ENCODE assay signal across 15 cellular contexts in the genomic region with DNA sequence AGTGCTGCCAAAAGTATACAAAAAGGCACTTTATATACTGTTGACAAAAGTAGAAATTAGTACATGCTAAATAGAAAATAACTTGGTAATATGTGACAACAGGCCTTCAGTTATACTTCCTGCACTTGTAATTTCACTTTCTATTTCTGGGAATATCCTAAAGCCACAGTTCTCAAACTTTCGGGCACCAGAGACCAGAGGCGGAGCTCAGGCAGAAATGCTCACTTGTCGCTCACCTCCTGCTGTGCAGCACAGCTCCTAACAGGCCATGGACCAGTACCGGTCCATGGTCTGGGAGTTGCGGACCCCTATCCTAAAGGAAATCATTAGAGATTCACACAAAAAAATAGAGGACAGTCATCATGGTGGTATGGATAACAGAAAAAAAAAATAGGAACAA. TPM values are rescaled to one million over a fixed set of nuclear protein-coding genes. Genes with fewer than 3 reads are reported as not detected.
DNase-seq lines count a peak whose midpoint lies in the region; ATAC-seq, FAIRE-seq and TF ChIP-seq lines count a peak whose summit lies in the region.
"Had no signal": no experiment of that assay in that cellular context is flagged by ENCODE, and none has a peak within 500 bp of the region (broad histone marks: within the 10 kb centered on the region; RNA-seq: fewer than 3 reads in every experiment).

No MANE protein-coding gene starts in this region.

- peak; percentile 39 for ATAC-seq in activated CD8-positive, alpha-beta T cell treated with anti-CD3 and anti-CD28 coated beads, Interleukin-2, amount 10 ng/mL, durations not matched to agents 7 days and 5 days
- no peak for ATAC-seq in activated CD8-positive, alpha-beta T cell treated with anti-CD3 and anti-CD28 coated beads for 36 hours
- ATAC-seq in GM12878 (no peak), HG03432 (IDR thresholded peaks at IDR 0.05; ENCODE audit: unreplicated experiment) (no peak)

- H3K4me1 ChIP-seq in KMS-11 (ENCODE audit: low read depth, poor library complexity, severe bottlenecking) (peaks cover 46% of the 10 kb centered on the region), GM12878 (ENCODE audit: control insufficient read depth, insufficient read depth, low read length) (peaks cover 9% of the 10 kb centered on the region)
- H3K4me1 ChIP-seq: thyroid gland had no signal

- H3K9ac ChIP-seq in KMS-11 (no peak overlapping the region), GM12878 (ENCODE audit: control insufficient read depth, insufficient read depth, low read length) (no peak overlapping the region)

- peaks cover 55% of the 10 kb centered on the region for H3K4me1 Mint-ChIP-seq in activated CD8-positive, alpha-beta T cell treated with anti-CD3 and anti-CD28 coated beads, Interleukin-2, amount 10 ng/mL, durations not matched to agents 7 days and 5 days (ENCODE audit: low read depth)
- peaks cover 63% of the 10 kb centered on the region for H3K4me1 Mint-ChIP-seq in activated CD8-positive, alpha-beta T cell treated with anti-CD3 and anti-CD28 coated beads for 36 hours (ENCODE audit: low read depth)
- peaks cover 58% of the 10 kb centered on the region for H3K4me1 Mint-ChIP-seq in osteocyte (ENCODE audit: unreplicated experiment)

- H3K9me3 ChIP-seq in GM12878 (replicated peaks; ENCODE audit: control insufficient read depth, insufficient read depth, low read length): no peaks in the 10 kb centered on the region
- H3K9me3 ChIP-seq: esophagus squamous epithelium, thyroid gland had no signal

- 0 out of 2 replicates have a peak, but pooled peaks cover 5% of the 10 kb centered on the region for H4K20me1 ChIP-seq in KMS-11 (ENCODE audit: insufficient read depth)
- H4K20me1 ChIP-seq in GM12878 (ENCODE audit: control insufficient read depth, insufficient read depth): no peaks in the 10 kb centered on the region

- peaks cover 11% of the 10 kb centered on the region; the same call in 1 of the 2 replicates for H3K79me2 ChIP-seq in KMS-11 (ENCODE audit: insufficient read depth, low read depth)
- H3K79me2 ChIP-seq in GM12878 (ENCODE audit: control insufficient read depth, insufficient read depth, low read length): peaks cover 28% of the 10 kb centered on the region

- 0 out of 2 replicates have a peak overlapping the region, but pooled peaks have one; percentile 17 for H3K4me2 ChIP-seq in KMS-11
- H3K4me2 ChIP-seq in GM12878 (ENCODE audit: control insufficient read depth, insufficient read depth): peak overlapping the region; percentile 52
- H3K4me2 ChIP-seq: hepatocyte had no signal

- H3K27me3 ChIP-seq in KMS-11 (ENCODE audit: insufficient read depth, low read depth) (no peaks in the 10 kb centered on the region), GM12878 (replicated peaks in 1 of 2; ENCODE audit: control insufficient read depth in 2 of 2, insufficient read depth in 2 of 2, low read length in 1 of 2) (no peaks in the 10 kb centered on the region)
- H3K27me3 ChIP-seq: esophagus squamous epithelium, hepatocyte, thyroid gland had no signal

- CTCF ChIA-PET in activated CD8-positive, alpha-beta T cell treated with anti-CD3 and anti-CD28 coated beads, Interleukin-2, amount 10 ng/mL, durations not matched to agents 7 days and 5 days (lab: Charles Lee): interaction anchor here (1.2 kb wide), 1 partner anchor 150 kb away, joined by 4 read pairs; no protein-coding TSS in a partner anchor
- CTCF ChIA-PET in activated CD8-positive, alpha-beta T cell treated with anti-CD3 and anti-CD28 coated beads for 36 hours (lab: Charles Lee): no interaction called here
- CTCF ChIA-PET in GM12878 (lab: Yijun Ruan, JAX): interaction anchor here (1.8 to 10.6 kb wide), 3 partner anchors 9 to 184 kb away, joined by 5 to 98 read pairs (median 21); no protein-coding TSS in a partner anchor

- no peaks in the 10 kb centered on the region for H3K27me3 Mint-ChIP-seq in activated CD8-positive, alpha-beta T cell treated with anti-CD3 and anti-CD28 coated beads, Interleukin-2, amount 10 ng/mL, durations not matched to agents 7 days and 5 days (ENCODE audit: low read depth)
- no peaks in the 10 kb centered on the region for H3K27me3 Mint-ChIP-seq in activated CD8-positive, alpha-beta T cell treated with anti-CD3 and anti-CD28 coated beads for 36 hours
- H3K27me3 Mint-ChIP-seq in osteocyte (ENCODE audit: unreplicated experiment): no peaks in the 10 kb centered on the region

- TF ChIP-seq RAD21 in GM12878 (IDR thresholded peaks at IDR 0.05; ENCODE audit: insufficient read depth, low read depth, low read length): no peak

- TF ChIP-seq EP300 in GM12878 (IDR thresholded peaks at IDR 0.05; ENCODE audit: borderline replicate concordance in 1 of 2, control insufficient read depth in 1 of 2, low read depth in 2 of 2, low read length in 2 of 2): no peak

- RAD21 ChIA-PET in GM12878 (lab: Charles Lee; ENCODE audit: unreplicated experiment): interaction anchor here (1.2 to 3.7 kb wide), 3 partner anchors 12 to 67 kb away, joined by 3 to 19 read pairs (median 11); no protein-coding TSS in a partner anchor

- BruUV-seq in GM12878 (replicated peaks; lab: Mats Ljungman, UMichigan): no TSS peak

- intact Hi-C loops in activated CD8-positive, alpha-beta T cell treated with anti-CD3 and anti-CD28 coated beads for 36 hours (cut with micrococcal nuclease): no loop called here
- intact Hi-C loops in GM12878 (cut with micrococcal nuclease; ENCODE audit: unreplicated experiment): loop anchor here (5.0 to 10.0 kb wide), 2 partner anchors 173 to 220 kb away; a partner anchor contains a TSS

- no peaks in the 10 kb centered on the region for H3K9me3 Mint-ChIP-seq in activated CD8-positive, alpha-beta T cell treated with anti-CD3 and anti-CD28 coated beads, Interleukin-2, amount 10 ng/mL, durations not matched to agents 7 days and 5 days (ENCODE audit: insufficient read depth)
- no peaks in the 10 kb centered on the region for H3K9me3 Mint-ChIP-seq in activated CD8-positive, alpha-beta T cell treated with anti-CD3 and anti-CD28 coated beads for 36 hours
- no peaks in the 10 kb centered on the region for H3K9me3 Mint-ChIP-seq in osteocyte (ENCODE audit: unreplicated experiment)

- H3K36me3 ChIP-seq in KMS-11 (ENCODE audit: insufficient read depth): no peaks in the 10 kb centered on the region
- H3K36me3 ChIP-seq in GM12878 (ENCODE audit: control insufficient read depth in 2 of 2, insufficient read depth in 2 of 2, low read length in 1 of 2): no peaks in the 10 kb centered on the region
- H3K36me3 ChIP-seq: esophagus squamous epithelium, thyroid gland had no signal

- in situ Hi-C loops in GM12878 (cut with MboI): no loop called here

- peaks cover 18% of the 10 kb centered on the region for H3K36me3 Mint-ChIP-seq in activated CD8-positive, alpha-beta T cell treated with anti-CD3 and anti-CD28 coated beads, Interleukin-2, amount 10 ng/mL, durations not matched to agents 7 days and 5 days (ENCODE audit: low read depth)
- peaks cover 19% of the 10 kb centered on the region for H3K36me3 Mint-ChIP-seq in activated CD8-positive, alpha-beta T cell treated with anti-CD3 and anti-CD28 coated beads for 36 hours (ENCODE audit: low read depth)
- peaks cover 6% of the 10 kb centered on the region for H3K36me3 Mint-ChIP-seq in osteocyte (ENCODE audit: unreplicated experiment)

- no peak overlapping the region for H3K4me3 ChIP-seq in KMS-11 (IDR thresholded peaks at IDR 0.05; ENCODE audit: insufficient read depth, low read depth, low read length)
- peak overlapping the region; percentile 38; the same call in 1 of the 2 replicates for H3K4me3 ChIP-seq in GM12878
- H3K4me3 ChIP-seq: hepatocyte, thyroid gland had no signal

- H3K4me3 Mint-ChIP-seq in activated CD8-positive, alpha-beta T cell treated with anti-CD3 and anti-CD28 coated beads, Interleukin-2, amount 10 ng/mL, durations not matched to agents 7 days and 5 days: peak overlapping the region; percentile 57
- no peak overlapping the region for H3K4me3 Mint-ChIP-seq in activated CD8-positive, alpha-beta T cell treated with anti-CD3 and anti-CD28 coated beads for 36 hours
- H3K4me3 Mint-ChIP-seq in osteocyte (ENCODE audit: unreplicated experiment): peak overlapping the region; percentile 61

- SMC1A ChIA-PET in GM12878 (lab: Charles Lee; ENCODE audit: uncharacterized antibody, unreplicated experiment): interaction anchor here (1.0 to 15.3 kb wide), 3 partner anchors 19 to 184 kb away, joined by 4 to 403 read pairs (median 14); no protein-coding TSS in a partner anchor

- 60% methylated on average over 5 of the region's 5 CpGs for WGBS in GM12878 (ENCODE audit: insufficient coverage, insufficient replicate concordance, low lambda C conversion rate, missing lambda C conversion rate)

- H2AFZ ChIP-seq in KMS-11 (ENCODE audit: low read depth) (no peak overlapping the region), GM12878 (ENCODE audit: control insufficient read depth, low read depth, low read length) (no peak overlapping the region)
- H2AFZ ChIP-seq: hepatocyte had no signal

- peak overlapping the region; percentile 58 for H3K27ac Mint-ChIP-seq in activated CD8-positive, alpha-beta T cell treated with anti-CD3 and anti-CD28 coated beads, Interleukin-2, amount 10 ng/mL, durations not matched to agents 7 days and 5 days
- H3K27ac Mint-ChIP-seq in activated CD8-positive, alpha-beta T cell treated with anti-CD3 and anti-CD28 coated beads for 36 hours: no peak overlapping the region
- H3K27ac Mint-ChIP-seq in osteocyte (ENCODE audit: unreplicated experiment): peak overlapping the region; percentile 92

- DNase-seq in activated CD8-positive, alpha-beta T cell treated with anti-CD3 and anti-CD28 coated beads, Interleukin-2, amount 10 ng/mL, durations not matched to agents 7 days and 5 days: no peak
- DNase-seq in activated CD8-positive, alpha-beta T cell treated with anti-CD3 and anti-CD28 coated beads for 36 hours: no peak
- DNase-seq in GM12878 (ENCODE audit: low read depth, low spot score) (no peak), osteocyte (ENCODE audit: extremely low spot score, unreplicated experiment) (no peak), NCI-H2081 (lab: John Stamatoyannopoulos, UW) (no peak), NCI-H69 (lab: John Stamatoyannopoulos, UW) (no peak)
- DNase-seq: cortex of kidney, esophagus squamous epithelium, GOT3, NCI-H1436 treated with DMSO at 0.1 percent for 48 hours, NCI-H526 treated with DMSO at 0.1 percent for 48 hours, thyroid gland had no signal

- H3K27ac ChIP-seq in KMS-11: no peak overlapping the region
- H3K27ac ChIP-seq in GM12878 (ENCODE audit: control insufficient read depth, insufficient read depth): no peak overlapping the region; the same call in 1 of the 2 replicates
- H3K27ac ChIP-seq: hepatocyte, thyroid gland had no signal

- TF ChIP-seq POLR2A in GM12878 (IDR thresholded peaks at IDR 0.05; ENCODE audit: low read depth, low read length): no peak

- no peak for FAIRE-seq in GM12878 (lab: Jason Lieb, UNC)

- TF ChIP-seq CTCF in activated CD8-positive, alpha-beta T cell treated with anti-CD3 and anti-CD28 coated beads for 36 hours (IDR thresholded peaks at IDR 0.05): no peak
- TF ChIP-seq CTCF in KMS-11 (conservative IDR thresholded peaks at IDR 0.05; ENCODE audit: low read depth, low read length) (no peak), GM12878 (IDR thresholded peaks at IDR 0.05 in 2 of 3, conservative IDR thresholded peaks at IDR 0.05 in 1 of 3; ENCODE audit: control insufficient read depth in 2 of 3, extremely low read depth in 1 of 3, insufficient read depth in 1 of 3, low read depth in 3 of 3, low read length in 3 of 3) (no peak), osteocyte (IDR thresholded peaks at IDR 0.05) (no peak)

- POLR2A ChIA-PET in activated CD8-positive, alpha-beta T cell treated with anti-CD3 and anti-CD28 coated beads, Interleukin-2, amount 10 ng/mL, durations not matched to agents 7 days and 5 days (lab: Charles Lee): no interaction called here
- POLR2A ChIA-PET in activated CD8-positive, alpha-beta T cell treated with anti-CD3 and anti-CD28 coated beads for 36 hours (lab: Charles Lee): no interaction called here
- POLR2A ChIA-PET in GM12878 (lab: Charles Lee): no interaction called here

RNA-seq across cellular contexts. Expression of a gene that starts 25.7 kb away (rescaled TPM):
- 10 to 100 TPM; 44.8 to 50.7 TPM for total RNA-seq in activated CD8-positive, alpha-beta T cell treated with anti-CD3 and anti-CD28 coated beads, Interleukin-2, amount 10 ng/mL, durations not matched to agents 7 days and 5 days
- 10 to 100 TPM; 63.1 to 64.0 TPM for total RNA-seq in activated CD8-positive, alpha-beta T cell treated with anti-CD3 and anti-CD28 coated beads for 36 hours
- 94.3 and 107 TPM in 2 replicates for total RNA-seq in GM12878 (2013; cell fraction: nucleolus; rRNA removed)
- 53.5 and 60.1 TPM in 2 replicates for total RNA-seq in GM12878 (2014; rRNA removed)
- 66.6 and 71.9 TPM in 2 replicates for total RNA-seq in GM12878 (2014; rRNA removed; fragmentation: Illumina TruSeq; extraction: Trizol)
- total RNA-seq in GM12878 (2021): 59.1 TPM in 2 replicates
- polyA plus RNA-seq in GM12878 (2011; ENCODE audit: low read depth): 9.7 TPM
- 50.4 and 80.9 TPM in 2 replicates for polyA plus RNA-seq in GM12878 (2011; rRNA removed)
- polyA plus RNA-seq in GM12878 (2011; cell fraction: cytosol; rRNA removed): 21.7 and 25.6 TPM in 2 replicates
- polyA plus RNA-seq in GM12878 (2011; cell fraction: nucleus; rRNA removed): 25.4 and 39.7 TPM in 2 replicates
- polyA plus RNA-seq in GM12878 (2012): 16.0 and 24.3 TPM in 2 replicates
- polyA plus RNA-seq in GM12878 (2014; fragmentation: Illumina TruSeq; extraction: Trizol): 57.5 and 78.8 TPM in 2 replicates
- 10 to 100 TPM; 20.7 to 23.6 TPM for polyA plus RNA-seq in GM12878 (2014; fragmentation: Nextera tagmentation; extraction: Ambion mirVana)
- 36.2 and 38.8 TPM in 2 replicates for polyA plus RNA-seq in GM12878 (2014; rRNA removed)
- 10 to 100 TPM; 35.7 to 40.4 TPM for polyA plus RNA-seq in GM12878 (2016; fragmentation: Nextera tagmentation; extraction: Ambion mirVana)
- 86.8 and 92.8 TPM in 2 replicates for polyA minus RNA-seq in GM12878 (2011; rRNA and poly(A)+ RNA removed)
- polyA minus RNA-seq in GM12878 (2011; cell fraction: cytosol; rRNA and poly(A)+ RNA removed): 33.5 and 50.7 TPM in 2 replicates
- polyA minus RNA-seq in GM12878 (2011; cell fraction: nucleus; rRNA and poly(A)+ RNA removed): 20.4 and 42.1 TPM in 2 replicates
- total RNA-seq in osteocyte: 62.1 and 68.4 TPM in 2 replicates
